13 cellular contexts compared by ENCODE assay signal in the genomic region with DNA sequence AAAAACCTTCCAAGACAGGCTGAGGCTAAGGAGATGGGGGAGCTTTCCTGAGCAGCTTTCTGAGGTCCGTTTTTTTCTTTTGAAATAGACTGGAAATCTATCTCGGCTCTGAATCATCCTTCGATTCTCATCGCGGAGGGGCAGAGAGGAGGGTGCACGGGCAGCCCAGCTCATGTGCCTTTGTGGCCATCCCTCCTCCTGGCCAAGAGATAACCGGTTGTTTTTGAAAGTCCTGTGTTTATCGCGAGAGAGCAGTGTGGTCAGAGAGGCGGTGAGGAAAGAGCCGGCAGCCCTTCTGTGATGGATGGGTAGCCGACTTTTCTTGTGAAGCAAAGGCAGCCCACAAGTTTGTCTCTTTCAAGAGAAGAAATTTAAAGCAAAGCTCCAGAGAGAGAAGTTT.
DNase-seq lines count a peak whose midpoint lies in the region; ATAC-seq, FAIRE-seq and TF ChIP-seq lines count a peak whose summit lies in the region.
"Had no signal": no experiment of that assay in that cellular context is flagged by ENCODE, and none has a peak within 500 bp of the region (broad histone marks: within the 10 kb centered on the region; RNA-seq: fewer than 3 reads in every experiment).

No MANE protein-coding gene starts in this region.

- H3K27me3 Mint-ChIP-seq in activated CD4-positive, alpha-beta T cell treated with anti-CD3 and anti-CD28 coated beads for 36 hours: no peaks in the 10 kb centered on the region
- H3K27me3 Mint-ChIP-seq: central memory CD8-positive, alpha-beta T cell had no signal

- H3K9me3 ChIP-seq in right atrium auricular region: no peaks in the 10 kb centered on the region
- H3K9me3 ChIP-seq in K562 (replicated peaks; ENCODE audit: control insufficient read depth, insufficient read depth, low read depth, low read length): no peaks in the 10 kb centered on the region
- no peaks in the 10 kb centered on the region for H3K9me3 ChIP-seq in mesodermal cell (ENCODE audit: control insufficient read depth, low read length)
- no peaks in the 10 kb centered on the region for H3K9me3 ChIP-seq in body of pancreas
- H3K9me3 ChIP-seq: A549, gastroesophageal sphincter had no signal

- H3K4me1 Mint-ChIP-seq in activated CD4-positive, alpha-beta T cell treated with anti-CD3 and anti-CD28 coated beads for 36 hours: peaks cover 28% of the 10 kb centered on the region

- POLR2A ChIA-PET in K562 (lab: Yijun Ruan, JAX): interaction anchor here (0.6 to 2.2 kb wide), 7 partner anchors 10 to 321 kb away, joined by 3 to 6 read pairs (median 4); no protein-coding TSS in a partner anchor
- POLR2A ChIA-PET in activated CD4-positive, alpha-beta T cell treated with anti-CD3 and anti-CD28 coated beads for 36 hours (lab: Charles Lee): no interaction called here

- peak in 1 of 2 experiments; percentile 24; a peak in 1 of 4 replicates for TF ChIP-seq RAD21 in K562 (CRISPR knock-in tag; conservative IDR thresholded peaks at IDR 0.05 in 1 of 2, IDR thresholded peaks at IDR 0.05 in 1 of 2)

- DNase-seq in Right ventricle myocardium inferior (ENCODE audit: missing footprints) (no peak), right atrium auricular region (ENCODE audit: low spot score) (no peak), K562 (ENCODE audit: extremely low read depth in 1 of 4, low spot score in 3 of 4) (peak; percentile 63 to 87 (median 75)), body of pancreas (no peak), NCI-H345 treated with DMSO at 0.1 percent for 48 hours (lab: John Stamatoyannopoulos, UW; ENCODE audit: unreplicated experiment) (no peak)
- no peak for DNase-seq in activated CD4-positive, alpha-beta T cell treated with anti-CD3 and anti-CD28 coated beads for 36 hours
- no peak for DNase-seq in stimulated activated CD4-positive, alpha-beta T cell treated with anti-CD3 and anti-CD28 coated beads, Interleukin-12 subunit alpha, Interleukin-12 subunit beta, amount 100 ng/mL, for 4 hours
- DNase-seq: GF-D8, mammary epithelial cell had no signal

- in situ Hi-C loops in K562 (cut with MboI): no loop called here

- H3K9ac ChIP-seq in K562 (ENCODE audit: insufficient read depth in 1 of 2, low read depth in 2 of 2, low read length in 2 of 2): peak overlapping the region; percentile 6 to 12; a peak in 2 of 4 replicates

- no peak overlapping the region for H3K27ac Mint-ChIP-seq in activated CD4-positive, alpha-beta T cell treated with anti-CD3 and anti-CD28 coated beads for 36 hours

- H3K27me3 ChIP-seq in right atrium auricular region (no peaks in the 10 kb centered on the region), K562 (ENCODE audit: control insufficient read depth in 2 of 2, insufficient read depth in 2 of 2, low read length in 2 of 2) (no peaks in the 10 kb centered on the region), body of pancreas (no peaks in the 10 kb centered on the region)
- H3K27me3 ChIP-seq: gastroesophageal sphincter had no signal

- BruUV-seq in K562 (replicated peaks; lab: Mats Ljungman, UMichigan): no TSS peak

- H3K27ac ChIP-seq in right atrium auricular region: no peak overlapping the region
- H3K27ac ChIP-seq in K562 (ENCODE audit: extremely low read depth, low read depth, low read length): 0 out of 3 replicates have a peak overlapping the region, but pooled peaks have one; percentile 14
- peak overlapping the region; percentile 92 for H3K27ac ChIP-seq in mesodermal cell (ENCODE audit: low read depth, low read length, severe bottlenecking)
- H3K27ac ChIP-seq in body of pancreas: no peak overlapping the region
- H3K27ac ChIP-seq: A549, gastroesophageal sphincter had no signal

- peak; percentile 49; the same call in 1 of the 2 replicates for TF ChIP-seq EP300 in K562 (IDR thresholded peaks at IDR 0.05; ENCODE audit: low read length)

- 1% methylated on average over 12 of the region's 12 CpGs for WGBS in K562 (ENCODE audit: insufficient coverage, low coverage, missing lambda C conversion rate)
- WGBS in mesodermal cell (ENCODE audit: insufficient coverage in 2 of 2), 2 experiments: 62 to 70% methylated on average over 12 of the region's 12 CpGs
- WGBS in body of pancreas, 2 donors: 58 to 84% methylated on average over 12 of the region's 12 CpGs

- H3K4me3 ChIP-seq in right atrium auricular region (no peak overlapping the region), K562 (no peak overlapping the region), mesodermal cell (ENCODE audit: extremely low read depth, insufficient read depth, low read length, poor library complexity, severe bottlenecking) (no peak overlapping the region), body of pancreas (no peak overlapping the region)
- H3K4me3 ChIP-seq: A549, gastroesophageal sphincter had no signal

- peak; percentile 92 for FAIRE-seq in K562 (lab: Jason Lieb, UNC)
- FAIRE-seq: A549 had no signal

- no peaks in the 10 kb centered on the region for H3K9me1 ChIP-seq in K562 (ENCODE audit: control insufficient read depth, insufficient read depth, low read length)

- H2AFZ ChIP-seq in K562 (ENCODE audit: low read depth, low read length): peak overlapping the region; percentile 2; the same call in 1 of the 2 replicates

- CTCF ChIA-PET in K562 (lab: Yijun Ruan, JAX; ENCODE audit: low intra/inter-chr PET ratio): no interaction called here
- CTCF ChIA-PET in activated CD4-positive, alpha-beta T cell treated with anti-CD3 and anti-CD28 coated beads for 36 hours (lab: Charles Lee): interaction anchor here (0.9 to 1.7 kb wide), 4 partner anchors 106 to 311 kb away, joined by 3 to 7 read pairs (median 4); no protein-coding TSS in a partner anchor

- H3K36me3 ChIP-seq in right atrium auricular region (no peaks in the 10 kb centered on the region), K562 (ENCODE audit: control insufficient read depth, insufficient read depth, low read length) (peaks cover 2% of the 10 kb centered on the region; the same call in 1 of the 3 replicates), mesodermal cell (ENCODE audit: control insufficient read depth, insufficient read depth, low read length) (peaks cover 11% of the 10 kb centered on the region), body of pancreas (replicated peaks in 1 of 2; ENCODE audit: insufficient read depth in 1 of 2, low read depth in 2 of 2) (no peaks in the 10 kb centered on the region)
- H3K36me3 ChIP-seq: gastroesophageal sphincter had no signal

- no peaks in the 10 kb centered on the region for H3K9me3 Mint-ChIP-seq in activated CD4-positive, alpha-beta T cell treated with anti-CD3 and anti-CD28 coated beads for 36 hours (ENCODE audit: low read depth)
- H3K9me3 Mint-ChIP-seq: central memory CD8-positive, alpha-beta T cell had no signal

- ATAC-seq in Right ventricle myocardium inferior (peak; percentile 41), K562 (peak; percentile 90), body of pancreas (no peak)
- no peak for ATAC-seq in activated CD4-positive, alpha-beta T cell treated with anti-CD3 and anti-CD28 coated beads for 36 hours
- ATAC-seq: A549, gastroesophageal sphincter had no signal

- H3K4me1 ChIP-seq in right atrium auricular region (peaks cover 0 to 41% of the 10 kb centered on the region in 2 donors), K562 (replicated peaks in 1 of 2; ENCODE audit: control insufficient read depth in 2 of 2, insufficient read depth in 2 of 2, low read length in 2 of 2) (peaks cover 29% of the 10 kb centered on the region in 2 experiments; a peak in 4 of 5 replicates), mesodermal cell (ENCODE audit: control insufficient read depth, insufficient read depth, low read length, poor library complexity, severe bottlenecking) (peaks cover 84% of the 10 kb centered on the region), body of pancreas (no peaks in the 10 kb centered on the region)

- no peak for TF ChIP-seq CTCF in right atrium auricular region (IDR thresholded peaks at IDR 0.05)
- no peak for TF ChIP-seq CTCF in K562 (IDR thresholded peaks at IDR 0.05 in 2 of 3, conservative IDR thresholded peaks at IDR 0.05 in 1 of 3; ENCODE audit: insufficient read depth in 2 of 3, low read depth in 1 of 3, low read length in 3 of 3)
- no peak for TF ChIP-seq CTCF in body of pancreas (IDR thresholded peaks at IDR 0.05)

- no peak overlapping the region for H3K4me3 Mint-ChIP-seq in activated CD4-positive, alpha-beta T cell treated with anti-CD3 and anti-CD28 coated beads for 36 hours
- H3K4me3 Mint-ChIP-seq: central memory CD8-positive, alpha-beta T cell had no signal

- intact Hi-C loops in Right ventricle myocardium inferior (cut with DNase I): no loop called here
- intact Hi-C loops in K562 (cut with micrococcal nuclease): loop anchor here (2.0 to 5.0 kb wide), 2 partner anchors 95 to 119 kb away; no protein-coding TSS in a partner anchor
- intact Hi-C loops in body of pancreas (cut with DNase I): no loop called here
- intact Hi-C loops in activated CD4-positive, alpha-beta T cell treated with anti-CD3 and anti-CD28 coated beads for 36 hours (cut with DNase I, micrococcal nuclease): loop anchor here in 1 of 2 experiments (5.0 to 10.0 kb wide), 2 partner anchors 119 to 191 kb away; a partner anchor contains a TSS

- TF ChIP-seq POLR2A in K562 (conservative IDR thresholded peaks at IDR 0.05) (no peak), body of pancreas (IDR thresholded peaks at IDR 0.05) (no peak)

- peaks cover 9% of the 10 kb centered on the region; the same call in 1 of the 2 replicates for H4K20me1 ChIP-seq in K562 (replicated peaks; ENCODE audit: control insufficient read depth, insufficient read depth, low read length)

- H3K79me2 ChIP-seq in K562 (ENCODE audit: control insufficient read depth, insufficient read depth, low read length): peaks cover 5% of the 10 kb centered on the region; the same call in 1 of the 3 replicates

- H3K36me3 Mint-ChIP-seq in activated CD4-positive, alpha-beta T cell treated with anti-CD3 and anti-CD28 coated beads for 36 hours (ENCODE audit: low read depth): peaks cover 3% of the 10 kb centered on the region

- peak overlapping the region; percentile 71 for H3K4me2 ChIP-seq in K562 (ENCODE audit: insufficient read depth, low read length)
- H3K4me2 ChIP-seq: A549 had no signal

TF ChIP-seq in K562, 482 proteins besides CTCF, POLR2A, EP300 and RAD21 (continues in another document):
- TF ChIP-seq EWSR1 (IDR thresholded peaks at IDR 0.05; ENCODE audit: borderline replicate concordance, low read depth, partially characterized antibody): no peak
- peak; percentile 89 for TF ChIP-seq CBFA2T3 (IDR thresholded peaks at IDR 0.05)

Comparison
In these comparisons a context has a peak if more than half of its experiments do, and no peak if none do; other contexts are left out.
1. ATAC-seq: peak in Right ventricle myocardium inferior (single experiment) and K562 (single experiment); none in body of pancreas (single experiment) and activated CD4-positive, alpha-beta T cell treated with anti-CD3 and anti-CD28 coated beads for 36 hours (single experiment).
2. DNase-seq: peak in K562 (4 of 4); none in Right ventricle myocardium inferior (single experiment), right atrium auricular region (single experiment), body of pancreas (0 of 4), NCI-H345 treated with DMSO at 0.1 percent for 48 hours (single experiment), activated CD4-positive, alpha-beta T cell treated with anti-CD3 and anti-CD28 coated beads for 36 hours (single experiment) and stimulated activated CD4-positive, alpha-beta T cell treated with anti-CD3 and anti-CD28 coated beads, Interleukin-12 subunit alpha, Interleukin-12 subunit beta, amount 100 ng/mL, for 4 hours (single experiment).
3. H3K27ac ChIP-seq: peak in K562 (single experiment) and mesodermal cell (single experiment); none in right atrium auricular region (0 of 2) and body of pancreas (0 of 4).